Comparison of ENCODE assay signal across 15 cellular contexts in genomic region chr5:10293907-10294662, GRCh38.
"Had no signal": no experiment of that assay in that cellular context is flagged by ENCODE, and none has a peak within 500 bp of the region (broad histone marks: within the 10 kb centered on the region; RNA-seq: fewer than 3 reads in every experiment).

No MANE protein-coding gene starts in this region.

- DNase-seq: activated CD4-positive, alpha-beta T cell treated with anti-CD3 and anti-CD28 coated beads, Interleukin-2, amount 50 U/mL, for 4 hours; activated CD4-positive, CD25-positive, alpha-beta regulatory T cell treated with anti-CD3 and anti-CD28 coated beads, Interleukin-2, amount 50 U/mL, for 72 hours; activated naive CD4-positive, alpha-beta T cell treated with anti-CD3 and anti-CD28 coated beads for 36 hours; activated naive CD8-positive, alpha-beta T cell treated with anti-CD3 and anti-CD28 coated beads, Interleukin-2, amount 50 U/mL, for 24 hours; activated T-cell treated with anti-CD3 and anti-CD28 coated beads for 4 hours; dermis blood vessel endothelial cell; effector memory CD8-positive, alpha-beta T cell; midbrain; stimulated activated CD4-positive, alpha-beta T cell treated with anti-CD3 and anti-CD28 coated beads, Interleukin-15, amount 100 ng/mL, for 24 hours; stimulated activated CD4-positive, alpha-beta T cell treated with anti-CD3 and anti-CD28 coated beads, Interleukin-4, amount 100 ng/mL, for 24 hours; stimulated activated naive CD4-positive, alpha-beta T cell; tibial artery had no signal

- H3K27me3 ChIP-seq: ascending aorta, tibial artery had no signal

- H3K9me3 Mint-ChIP-seq: activated naive CD4-positive, alpha-beta T cell treated with anti-CD3 and anti-CD28 coated beads for 36 hours; activated naive CD8-positive, alpha-beta T cell treated with anti-CD3 and anti-CD28 coated beads, Interleukin-2, amount 50 U/mL, for 24 hours; effector memory CD8-positive, alpha-beta T cell; neural crest cell had no signal

- H3K27ac ChIP-seq: ascending aorta, tibial artery had no signal

- H3K27ac Mint-ChIP-seq: activated naive CD4-positive, alpha-beta T cell treated with anti-CD3 and anti-CD28 coated beads for 36 hours; activated naive CD8-positive, alpha-beta T cell treated with anti-CD3 and anti-CD28 coated beads, Interleukin-2, amount 50 U/mL, for 24 hours; effector memory CD8-positive, alpha-beta T cell had no signal

- H3K4me3 Mint-ChIP-seq: activated naive CD4-positive, alpha-beta T cell treated with anti-CD3 and anti-CD28 coated beads for 36 hours; activated naive CD8-positive, alpha-beta T cell treated with anti-CD3 and anti-CD28 coated beads, Interleukin-2, amount 50 U/mL, for 24 hours; effector memory CD8-positive, alpha-beta T cell; neural crest cell had no signal

- H3K9me3 ChIP-seq: ascending aorta, tibial artery had no signal

- H3K4me1 Mint-ChIP-seq: activated naive CD8-positive, alpha-beta T cell treated with anti-CD3 and anti-CD28 coated beads, Interleukin-2, amount 50 U/mL, for 24 hours had no signal

- H3K4me3 ChIP-seq: ascending aorta, lung, tibial artery had no signal

- ATAC-seq: activated naive CD8-positive, alpha-beta T cell treated with anti-CD3 and anti-CD28 coated beads, Interleukin-2, amount 50 U/mL, for 24 hours; effector memory CD8-positive, alpha-beta T cell had no signal
